Comparison of ENCODE assay signal across 1 cellular context in genomic region chr12:53963005-53963404, GRCh38.
TF ChIP-seq lines count a peak whose summit lies in the region.

No MANE protein-coding gene starts in this region.

TF ChIP-seq in H1, 55 proteins besides CTCF, POLR2A, EP300 and RAD21:
- TF ChIP-seq RNF2 (IDR thresholded peaks at IDR 0.05; ENCODE audit: borderline replicate concordance, low read depth, low read length, missing control alignments, poor library complexity, severe bottlenecking): peak; percentile 80
- TF ChIP-seq RXRA (IDR thresholded peaks at IDR 0.05; ENCODE audit: insufficient read depth, low read depth, low read length): no peak
TF ChIP-seq in H1: peak in this region for 1.
